Comparison of ENCODE assay signal across 26 cellular contexts in the genomic region with DNA sequence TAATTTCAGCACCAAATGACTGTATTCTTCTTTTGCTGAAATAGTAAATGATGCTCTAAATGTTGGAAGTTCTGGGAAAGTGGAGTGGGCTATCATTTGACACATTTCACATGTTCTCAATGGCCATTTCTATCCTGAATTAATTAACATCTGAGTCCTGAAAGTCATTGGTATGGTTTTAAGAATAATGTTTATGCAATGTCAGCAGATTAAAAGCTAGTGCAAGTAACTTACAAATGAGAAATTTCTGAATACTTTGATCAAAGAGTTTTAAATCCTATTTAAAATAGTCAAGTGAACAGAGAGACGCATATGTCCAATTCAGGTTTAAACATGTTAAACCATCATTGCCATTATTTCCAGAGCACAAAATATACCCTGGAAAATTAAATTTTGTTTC.
"Had no signal": no experiment of that assay in that cellular context is flagged by ENCODE, and none has a peak within 500 bp of the region (broad histone marks: within the 10 kb centered on the region; RNA-seq: fewer than 3 reads in every experiment).

No MANE protein-coding gene starts in this region.

- H3K27ac ChIP-seq: epithelial cell of prostate, esophagus squamous epithelium, gastrocnemius medialis, heart right ventricle, left lung, lower lobe of right lung had no signal

- H3K9me3 ChIP-seq: esophagus squamous epithelium, gastrocnemius medialis, lower lobe of right lung, mucosa of descending colon had no signal

- H3K27me3 ChIP-seq: esophagus squamous epithelium, gastrocnemius medialis, heart right ventricle, left lung had no signal

- FAIRE-seq: endometrium, islet of Langerhans, keratinocyte had no signal

- DNase-seq: cortex of kidney; effector CD8-positive, alpha-beta T cell; effector memory CD8-positive, alpha-beta T cell; endodermal cell; erythroblast; esophagus squamous epithelium; foreskin fibroblast; foreskin melanocyte; gastrocnemius medialis; glutamatergic neuron; head of caudate nucleus; heart right ventricle; hippocampal formation; left cardiac atrium; left lung; left ventricle myocardium superior; lower lobe of right lung; mesenchymal stem cell; mucosa of descending colon; naive B cell; naive thymus-derived CD8-positive, alpha-beta T cell had no signal

- ATAC-seq: effector memory CD8-positive, alpha-beta T cell; esophagus mucosa; gastrocnemius medialis; heart right ventricle; left cardiac atrium; left lung; left ventricle myocardium superior; lower lobe of right lung; mucosa of descending colon; naive thymus-derived CD8-positive, alpha-beta T cell had no signal

- H3K36me3 ChIP-seq: esophagus squamous epithelium, gastrocnemius medialis, heart right ventricle, left lung, lower lobe of right lung had no signal

- H3K4me3 ChIP-seq: esophagus squamous epithelium, gastrocnemius medialis, heart right ventricle, left lung, lower lobe of right lung, mucosa of descending colon had no signal

- H3K4me1 ChIP-seq: esophagus squamous epithelium, gastrocnemius medialis, heart right ventricle, lower lobe of right lung had no signal
